Comparison of ENCODE assay signal across 22 cellular contexts in genomic region chr1:182611326-182611725, GRCh38. TPM values are rescaled to one million over a fixed set of nuclear protein-coding genes. Genes with fewer than 3 reads are reported as not detected.
DNase-seq lines count a peak whose midpoint lies in the region; ATAC-seq, FAIRE-seq and TF ChIP-seq lines count a peak whose summit lies in the region.
"Had no signal": no experiment of that assay in that cellular context is flagged by ENCODE, and none has a peak within 500 bp of the region (broad histone marks: within the 10 kb centered on the region; RNA-seq: fewer than 3 reads in every experiment).

No MANE protein-coding gene starts in this region.

- H3K4me1 ChIP-seq in left ventricle myocardium inferior (peaks cover 31% of the 10 kb centered on the region), heart right ventricle (peaks cover 0 to 47% (median 21%) of the 10 kb centered on the region in 9 donors)

- H3K27ac Mint-ChIP-seq in type B pancreatic cell = peak overlapping the region; percentile 16
- H3K27ac Mint-ChIP-seq: activated naive CD8-positive, alpha-beta T cell; activated T-helper 2 cell treated with anti-CD3 and anti-CD28 coated beads, Interferon-gamma antibody, Interleukin-2, Interleukin-4, amounts not matched to agents 10 μg/mL and 5 μg/mL and 100 μg/mL, durations not matched to agents 14 hours and 24 hours and 36 hours; CD8-positive, alpha-beta T cell; progenitor cell of endocrine pancreas had no signal

- H3K27ac ChIP-seq in left ventricle myocardium inferior (replicated peaks) (peak overlapping the region; percentile 17), heart right ventricle (peak overlapping the region in 1 of 10 donors; percentile 12)
- H3K27ac ChIP-seq: lower lobe of right lung, neutrophil, sigmoid colon, transverse colon had no signal

- POLR2A ChIA-PET in HEK293T (lab: Yijun Ruan, JAX) = no interaction called here

- H3K36me3 ChIP-seq in left ventricle myocardium inferior (no peaks in the 10 kb centered on the region), heart right ventricle (no peaks in the 10 kb centered on the region), bronchial epithelial cell (ENCODE audit: control insufficient read depth, insufficient read depth, low read length) (no peaks in the 10 kb centered on the region)
- H3K36me3 ChIP-seq: lower lobe of right lung, neutrophil, sigmoid colon, transverse colon had no signal

- CTCF ChIA-PET in HEK293T (lab: Yijun Ruan, JAX) = interaction anchor here (0.9 kb wide), 1 partner anchor 16 kb away, joined by 4 read pairs; no protein-coding TSS in a partner anchor

- H3K9me3 Mint-ChIP-seq in type B pancreatic cell = no peaks in the 10 kb centered on the region
- H3K9me3 Mint-ChIP-seq: activated T-helper 2 cell treated with anti-CD3 and anti-CD28 coated beads, Interferon-gamma antibody, Interleukin-2, Interleukin-4, amounts not matched to agents 10 μg/mL and 5 μg/mL and 100 μg/mL, durations not matched to agents 14 hours and 24 hours and 36 hours; CD8-positive, alpha-beta T cell had no signal

- FAIRE-seq in bronchial epithelial cell (lab: Jason Lieb, UNC) = peak; percentile 28
- FAIRE-seq: astrocyte, endothelial cell of umbilical vein, HepG2 had no signal

- H3K9me3 ChIP-seq in left ventricle myocardium inferior (replicated peaks) = no peaks in the 10 kb centered on the region
- no peaks in the 10 kb centered on the region for H3K9me3 ChIP-seq in heart right ventricle
- H3K9me3 ChIP-seq: lower lobe of right lung, neutrophil, sigmoid colon, SK-N-SH, transverse colon had no signal

- peak overlapping the region; percentile 56 for H3K4me3 Mint-ChIP-seq in type B pancreatic cell
- H3K4me3 Mint-ChIP-seq: activated naive CD8-positive, alpha-beta T cell; CD8-positive, alpha-beta T cell had no signal

- peaks cover 53% of the 10 kb centered on the region for H3K27me3 Mint-ChIP-seq in type B pancreatic cell

- intact Hi-C loops in left ventricle myocardium inferior (cut with micrococcal nuclease) = no loop called here
- intact Hi-C loops in heart right ventricle (cut with DNase I) = loop anchor here in 1 of 10 donors (10.0 kb wide), 1 partner anchor 63 kb away; no protein-coding TSS in a partner anchor

- WGBS in heart right ventricle, 2 donors = 75 to 90% methylated on average over 1 of the region's 1 CpG

- H3K4me3 ChIP-seq in left ventricle myocardium inferior (no peak overlapping the region), heart right ventricle (no peak overlapping the region), bronchial epithelial cell (ENCODE audit: low read depth, low read length) (no peak overlapping the region)
- H3K4me3 ChIP-seq: lower lobe of right lung, sigmoid colon, transverse colon had no signal

- H3K27me3 ChIP-seq in left ventricle myocardium inferior (ENCODE audit: low read depth) (no peaks in the 10 kb centered on the region), heart right ventricle (peaks cover 0 to 30% (median 0%) of the 10 kb centered on the region in 7 donors), bronchial epithelial cell (ENCODE audit: control insufficient read depth, insufficient read depth, low read length) (no peaks in the 10 kb centered on the region)
- H3K27me3 ChIP-seq: sigmoid colon had no signal

- H3K4me1 Mint-ChIP-seq in type B pancreatic cell (ENCODE audit: unreplicated experiment) = peaks cover 66% of the 10 kb centered on the region

- no peaks in the 10 kb centered on the region for H3K36me3 Mint-ChIP-seq in type B pancreatic cell
- H3K36me3 Mint-ChIP-seq: activated naive CD8-positive, alpha-beta T cell; CD8-positive, alpha-beta T cell had no signal

- no peak for DNase-seq in left ventricle myocardium inferior
- DNase-seq in heart right ventricle = no peak
- DNase-seq in NCI-H1105 treated with DMSO at 0.1 percent for 48 hours (lab: John Stamatoyannopoulos, UW) = peak; percentile 83
- no peak for DNase-seq in bronchial epithelial cell (ENCODE audit: low read depth)
- no peak for DNase-seq in type B pancreatic cell (ENCODE audit: extremely low spot score, unreplicated experiment)
- no peak for DNase-seq in NK-92 treated with Interleukin-12 subunit alpha and Interleukin-12 subunit beta, amount 100 ng/mL, for 24 hours (lab: John Stamatoyannopoulos, UW)
- DNase-seq in HEK293T (ENCODE audit: extremely low spot score) = no peak
- DNase-seq: activated CD4-positive, alpha-beta T cell treated with anti-CD3 and anti-CD28 coated beads for 48 hours; CD8-positive, alpha-beta T cell; lower lobe of right lung; NCI-H2029; sigmoid colon; SK-N-SH; transverse colon had no signal

- no peak for ATAC-seq in heart right ventricle
- ATAC-seq: CD8-positive, alpha-beta T cell; HepG2; lower lobe of right lung had no signal

- TF ChIP-seq CTCF in left ventricle myocardium inferior (IDR thresholded peaks at IDR 0.05; ENCODE audit: borderline replicate concordance) (no peak), heart right ventricle (IDR thresholded peaks at IDR 0.05) (no peak), bronchial epithelial cell (IDR thresholded peaks at IDR 0.05; ENCODE audit: insufficient read depth, low read length, severe bottlenecking) (no peak), type B pancreatic cell (conservative IDR thresholded peaks at IDR 0.05) (no peak)

TF ChIP-seq in HEK293T, 16 proteins besides CTCF, POLR2A, EP300 and RAD21:
- no peak for TF ChIP-seq ELF4 (IDR thresholded peaks at IDR 0.05)
- no peak for TF ChIP-seq SP1 (IDR thresholded peaks at IDR 0.05)
- TF ChIP-seq FOXA1 (IDR thresholded peaks at IDR 0.05) = no peak
- no peak for TF ChIP-seq ZNF384 (IDR thresholded peaks at IDR 0.05)
- TF ChIP-seq SUZ12 (IDR thresholded peaks at IDR 0.05) = no peak
- TF ChIP-seq FOXM1 (IDR thresholded peaks at IDR 0.05; ENCODE audit: borderline replicate concordance) = no peak
- no peak for TF ChIP-seq L3MBTL2 (conservative IDR thresholded peaks at IDR 0.05)
- no peak for TF ChIP-seq LEF1 (IDR thresholded peaks at IDR 0.05; ENCODE audit: borderline replicate concordance)
- no peak for TF ChIP-seq NFRKB (IDR thresholded peaks at IDR 0.05)
- TF ChIP-seq BHLHE40 (IDR thresholded peaks at IDR 0.05; ENCODE audit: borderline replicate concordance) = no peak
- TF ChIP-seq FOXK2 (IDR thresholded peaks at IDR 0.05) = no peak
- TF ChIP-seq PKNOX1 (IDR thresholded peaks at IDR 0.05) = no peak
- no peak for TF ChIP-seq HDGF (IDR thresholded peaks at IDR 0.05; ENCODE audit: borderline replicate concordance)
- no peak for TF ChIP-seq CTBP1 (IDR thresholded peaks at IDR 0.05; ENCODE audit: borderline replicate concordance)
- TF ChIP-seq ARNT (IDR thresholded peaks at IDR 0.05) = no peak

RNA-seq across cellular contexts. Expression of gene RGS16, which starts 7.1 kb away (rescaled TPM):
- total RNA-seq in left ventricle myocardium inferior (0.88 TPM), heart right ventricle (1 to 10 TPM in 9 of 10 donors, under 1 TPM in 1; 0.42 to 8.7 (median 2.1) TPM), bronchial epithelial cell (3.5 and 3.7 TPM in 2 replicates), type B pancreatic cell (ENCODE audit: low replicate concordance) (9.7 and 14.6 TPM in 2 replicates)
- 1 to 10 TPM; 2.5 TPM for polyA plus RNA-seq in heart right ventricle
- total RNA-seq: endothelial cell of umbilical vein, HepG2, LHCN-M2 had no signal
- polyA plus RNA-seq: endothelial cell of umbilical vein, HepG2 had no signal

RNA-seq across cellular contexts. Expression of gene RNASEL, which starts 22.3 kb away (rescaled TPM):
- total RNA-seq in left ventricle myocardium inferior (3.5 TPM), heart right ventricle (1 to 10 TPM; 1.5 to 4.7 (median 3.5) TPM), bronchial epithelial cell (3.2 and 7.9 TPM in 2 replicates), type B pancreatic cell (ENCODE audit: low replicate concordance) (4.2 and 5.0 TPM in 2 replicates)
- polyA plus RNA-seq in heart right ventricle = 1 to 10 TPM; 1.4 to 2.2 TPM
- polyA plus RNA-seq: SK-N-SH had no signal
